24 cellular contexts compared by ENCODE assay signal in the genomic region with DNA sequence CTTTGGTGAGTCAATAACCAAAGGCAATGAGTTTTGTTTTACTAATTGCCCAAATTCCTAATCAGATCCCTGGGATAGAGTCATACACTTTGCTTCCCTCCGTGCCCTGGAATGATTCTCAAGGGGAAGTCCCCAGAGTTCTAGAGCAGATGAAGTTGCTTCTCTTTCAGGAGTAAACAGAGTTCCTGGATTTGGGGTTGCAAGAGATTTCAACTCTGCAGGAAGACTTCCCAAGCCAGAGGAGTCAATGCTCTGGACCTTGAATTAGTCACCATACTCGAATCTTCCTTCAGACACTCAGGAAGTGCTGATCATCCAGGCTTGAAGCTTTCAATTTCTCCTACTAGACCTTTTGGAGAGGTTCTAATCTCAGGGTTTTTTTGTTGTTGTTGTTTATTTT. TPM values are rescaled to one million over a fixed set of nuclear protein-coding genes. Genes with fewer than 3 reads are reported as not detected.
"Had no signal": no experiment of that assay in that cellular context is flagged by ENCODE, and none has a peak within 500 bp of the region (broad histone marks: within the 10 kb centered on the region; RNA-seq: fewer than 3 reads in every experiment).

No MANE protein-coding gene starts in this region.

- H3K27me3 ChIP-seq: body of pancreas, ovary, right lobe of liver, upper lobe of right lung had no signal

- H3K4me1 ChIP-seq: body of pancreas, right lobe of liver, upper lobe of right lung had no signal

- H3K27ac ChIP-seq: body of pancreas, dorsolateral prefrontal cortex, epithelial cell of prostate, ovary, right lobe of liver, thoracic aorta, upper lobe of right lung had no signal

- H3K36me3 ChIP-seq: ovary, right lobe of liver, thoracic aorta, upper lobe of right lung had no signal

- H3K4me3 ChIP-seq: body of pancreas, dorsolateral prefrontal cortex, ovary, right lobe of liver, smooth muscle cell, thoracic aorta, upper lobe of right lung had no signal

- DNase-seq: activated B cell treated with CpG ODN at 0.5 μM for 24 hours; activated CD4-positive, alpha-beta T cell treated with anti-CD3 and anti-CD28 coated beads for 4 hours; activated CD8-positive, alpha-beta T cell treated with anti-CD3 and anti-CD28 coated beads for 36 hours; activated naive CD4-positive, alpha-beta T cell; activated naive CD8-positive, alpha-beta T cell treated with anti-CD3 and anti-CD28 coated beads, Interleukin-2, amount 10 ng/mL, durations not matched to agents 7 days and 5 days; activated T-cell treated with anti-CD3 and anti-CD28 coated beads, Interleukin-2, amount 50 U/mL, for 1 hour; body of pancreas; caudate nucleus; dorsolateral prefrontal cortex; head of caudate nucleus; mesenchymal stem cell; naive thymus-derived CD8-positive, alpha-beta T cell; ovary; right lobe of liver; stimulated activated CD4-positive, alpha-beta T cell treated with anti-CD3 and anti-CD28 coated beads, Interleukin-4, amount 100 ng/mL, for 24 hours; upper lobe of right lung had no signal

- H3K9me3 ChIP-seq: body of pancreas, ovary, right lobe of liver, thoracic aorta, upper lobe of right lung had no signal

RNA-seq across cellular contexts. Expression of a gene that starts 39.6 kb away (rescaled TPM):
- total RNA-seq: activated B cell treated with CpG ODN at 0.5 μM for 24 hours; activated CD8-positive, alpha-beta T cell treated with anti-CD3 and anti-CD28 coated beads for 36 hours; activated naive CD8-positive, alpha-beta T cell treated with anti-CD3 and anti-CD28 coated beads, Interleukin-2, amount 10 ng/mL, durations not matched to agents 7 days and 5 days; activated T-helper 17 cell treated with anti-CD3 and anti-CD28 coated beads, Interleukin-2, amount 50 U/mL, for 72 hours; body of pancreas; fibroblast of lung; frontal cortex; kidney epithelial cell; naive thymus-derived CD8-positive, alpha-beta T cell; pulmonary artery endothelial cell; smooth muscle cell had no signal
- polyA plus RNA-seq: fibroblast of lung; naive thymus-derived CD8-positive, alpha-beta T cell; smooth muscle cell had no signal
